Comparison of ENCODE assay signal across 21 cellular contexts in genomic region chr17:9435165-9435564, GRCh38.
"Had no signal": no experiment of that assay in that cellular context is flagged by ENCODE, and none has a peak within 500 bp of the region (broad histone marks: within the 10 kb centered on the region; RNA-seq: fewer than 3 reads in every experiment).

No MANE protein-coding gene starts in this region.

- H3K9me3 Mint-ChIP-seq: dendritic cell treated with granulocyte-macrophage colony-stimulating factor and Interleukin-4, amounts not matched to agents 40 ng/mL and 50 ng/mL, for 4 days; effector memory CD8-positive, alpha-beta T cell had no signal

- ATAC-seq: effector memory CD8-positive, alpha-beta T cell; heart right ventricle; left cardiac atrium; left lung; lower lobe of right lung had no signal

- H3K4me1 ChIP-seq: colonic mucosa, left lung had no signal

- H3K9me3 ChIP-seq: colonic mucosa, esophagus squamous epithelium, gastrocnemius medialis, heart right ventricle, left lung, lower lobe of right lung, mucosa of descending colon had no signal

- H3K36me3 ChIP-seq: colonic mucosa, esophagus squamous epithelium, gastrocnemius medialis, heart right ventricle, left lung, lower lobe of right lung had no signal

- H3K27me3 Mint-ChIP-seq: dendritic cell treated with granulocyte-macrophage colony-stimulating factor and Interleukin-4, amounts not matched to agents 40 ng/mL and 50 ng/mL, for 4 days; effector memory CD8-positive, alpha-beta T cell had no signal

- H3K27ac ChIP-seq: colonic mucosa, epithelial cell of prostate, heart right ventricle, left lung, lower lobe of right lung had no signal

- H3K4me3 ChIP-seq: colonic mucosa, esophagus squamous epithelium, gastrocnemius medialis, heart right ventricle, left lung, lower lobe of right lung, mucosa of descending colon had no signal

- H3K27ac Mint-ChIP-seq: dendritic cell treated with granulocyte-macrophage colony-stimulating factor and Interleukin-4, amounts not matched to agents 40 ng/mL and 50 ng/mL, for 4 days; endodermal cell had no signal

- H3K4me3 Mint-ChIP-seq: dendritic cell treated with granulocyte-macrophage colony-stimulating factor and Interleukin-4, amounts not matched to agents 40 ng/mL and 50 ng/mL, for 4 days; effector memory CD8-positive, alpha-beta T cell; endodermal cell; mesothelial cell of epicardium had no signal

- H3K27me3 ChIP-seq: colonic mucosa, esophagus squamous epithelium, gastrocnemius medialis, heart right ventricle, left lung had no signal

- DNase-seq: colonic mucosa; cortex of kidney; effector CD8-positive, alpha-beta T cell; effector memory CD8-positive, alpha-beta T cell; endodermal cell; esophagus squamous epithelium; foreskin melanocyte; gastrocnemius medialis; glutamatergic neuron; head of caudate nucleus; heart right ventricle; hippocampal formation; left cardiac atrium; left lung; left ventricle myocardium superior; lower lobe of right lung; mesenchymal stem cell had no signal
